17 cellular contexts compared by ENCODE assay signal in the genomic region with DNA sequence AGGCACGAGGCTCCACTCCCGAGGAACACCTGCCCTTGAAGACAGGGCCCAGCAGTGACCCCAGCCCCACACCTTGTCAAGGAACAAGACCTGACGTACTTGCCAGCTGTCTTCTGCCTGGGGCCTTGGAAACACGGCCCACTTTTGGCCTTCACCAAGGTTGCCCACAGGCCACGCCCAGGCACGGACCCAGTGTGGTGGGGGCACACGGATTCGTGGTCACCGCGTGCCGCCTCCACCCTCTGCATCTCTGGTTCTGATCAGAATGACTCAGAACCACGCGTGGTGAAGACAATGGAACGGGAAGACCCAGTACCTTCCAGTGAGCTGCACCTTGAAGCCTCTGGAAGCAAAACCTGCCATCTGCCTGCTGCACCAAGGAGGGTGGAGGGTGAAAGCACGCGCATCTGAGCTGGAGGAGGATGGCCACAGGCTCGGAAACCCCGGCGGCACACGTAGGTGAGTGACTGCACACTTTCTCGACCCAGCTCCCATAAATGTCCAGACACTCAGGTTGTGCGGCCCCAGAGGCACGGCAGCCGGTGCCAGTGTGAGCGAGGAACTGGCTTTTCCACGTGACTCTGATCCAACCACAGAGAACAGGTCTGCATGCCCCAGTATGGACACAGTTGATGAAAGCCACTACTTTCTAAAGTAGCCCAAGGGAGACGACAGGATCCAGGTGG. TPM values are rescaled to one million over a fixed set of nuclear protein-coding genes. Genes with fewer than 3 reads are reported as not detected.
DNase-seq lines count a peak whose midpoint lies in the region; ATAC-seq and TF ChIP-seq lines count a peak whose summit lies in the region.
"Had no signal": no experiment of that assay in that cellular context is flagged by ENCODE, and none has a peak within 500 bp of the region (broad histone marks: within the 10 kb centered on the region; RNA-seq: fewer than 3 reads in every experiment).

No MANE protein-coding gene starts in this region.

- no peak overlapping the region for H3K4ac ChIP-seq in neuronal stem cell (ENCODE audit: low read length)

- no peak overlapping the region for H4K8ac ChIP-seq in neuronal stem cell (ENCODE audit: low read depth, low read length)

- no peak overlapping the region for H2AFZ ChIP-seq in neuronal stem cell (ENCODE audit: low read length)

- H3K27ac Mint-ChIP-seq in IgD-negative memory B cell = peak overlapping the region; percentile 100
- H3K27ac Mint-ChIP-seq in effector memory CD8-positive, alpha-beta T cell = peak overlapping the region; percentile 35 to 68
- H3K27ac Mint-ChIP-seq: HFFc6 had no signal

- no peak overlapping the region for H3K9ac ChIP-seq in neuronal stem cell (ENCODE audit: low read depth, low read length, poor library complexity)
- H3K9ac ChIP-seq: KMS-11 had no signal

- ATAC-seq in effector memory CD8-positive, alpha-beta T cell (replicated peaks) = no peak
- no peak for ATAC-seq in HG02973 (IDR thresholded peaks at IDR 0.05; ENCODE audit: unreplicated experiment)
- ATAC-seq: Panc1, Right ventricle myocardium inferior had no signal

- H3K4me1 ChIP-seq in neuronal stem cell (ENCODE audit: control insufficient read depth in 2 of 2, insufficient read depth in 1 of 2, low read depth in 1 of 2, low read length in 2 of 2) = no peaks in the 10 kb centered on the region

- peaks cover 39 to 82% of the 10 kb centered on the region in 2 donors for H3K36me3 ChIP-seq in neuronal stem cell (replicated peaks in 1 of 2; ENCODE audit: control insufficient read depth in 2 of 2, insufficient read depth in 2 of 2, low read length in 2 of 2)

- no peak overlapping the region for H2BK120ac ChIP-seq in neuronal stem cell (ENCODE audit: low read depth, low read length)

- H3K23ac ChIP-seq in neuronal stem cell (ENCODE audit: low read depth, low read length, poor library complexity) = peak overlapping the region; percentile 68

- H3K27ac ChIP-seq in neuronal stem cell (replicated peaks; ENCODE audit: low read length) = no peak overlapping the region
- H3K27ac ChIP-seq: C4-2B, KMS-11 had no signal

- H3K18ac ChIP-seq in neuronal stem cell (ENCODE audit: low read length) = no peak overlapping the region

- no CpG with 5 or more reads among the region's 27 CpGs for WGBS in neuronal stem cell (ENCODE audit: extremely low coverage in 2 of 2, insufficient read length in 2 of 2, insufficient replicate concordance in 1 of 2), 2 donors

- H3K9me3 ChIP-seq in neuronal stem cell (replicated peaks in 1 of 2; ENCODE audit: control insufficient read depth in 2 of 2, insufficient read depth in 1 of 2, low read depth in 1 of 2, low read length in 2 of 2) = no peaks in the 10 kb centered on the region

- H2AK5ac ChIP-seq in neuronal stem cell (ENCODE audit: low read depth, low read length) = no peak overlapping the region

- peaks cover 48 to 67% (median 61%) of the 10 kb centered on the region in 3 donors for H3K4me1 Mint-ChIP-seq in IgD-negative memory B cell
- H3K4me1 Mint-ChIP-seq in effector memory CD8-positive, alpha-beta T cell (ENCODE audit: low read depth in 2 of 2) = peaks cover 28 to 32% of the 10 kb centered on the region in 2 donors

- H2BK5ac ChIP-seq in neuronal stem cell (ENCODE audit: low read length) = no peak overlapping the region

- H2BK15ac ChIP-seq in neuronal stem cell (ENCODE audit: low read length) = no peak overlapping the region

- TF ChIP-seq CTCF in GM12864 (IDR thresholded peaks at IDR 0.05; ENCODE audit: low read depth, low read length, missing control alignments) = no peak

- H3K27me3 Mint-ChIP-seq in IgD-negative memory B cell = peaks cover 2% of the 10 kb centered on the region
- no peaks in the 10 kb centered on the region for H3K27me3 Mint-ChIP-seq in effector memory CD8-positive, alpha-beta T cell

- peak overlapping the region; percentile 64 for H3K4me3 ChIP-seq in GM12864 (ENCODE audit: low read depth, low read length)
- no peak overlapping the region for H3K4me3 ChIP-seq in neuronal stem cell (ENCODE audit: low read length in 2 of 2)

- H3K4me3 Mint-ChIP-seq in IgD-negative memory B cell = peak overlapping the region; percentile 55 to 94 (median 80)
- no peak overlapping the region for H3K4me3 Mint-ChIP-seq in effector memory CD8-positive, alpha-beta T cell
- H3K4me3 Mint-ChIP-seq: HFFc6 had no signal

- H3K4me2 ChIP-seq in neuronal stem cell (ENCODE audit: insufficient read depth, low read length, poor library complexity, severe bottlenecking) = no peak overlapping the region

- H3K79me1 ChIP-seq in neuronal stem cell (ENCODE audit: low read depth, low read length) = no peaks in the 10 kb centered on the region

- H4K91ac ChIP-seq in neuronal stem cell (ENCODE audit: low read depth, low read length, poor library complexity) = no peak overlapping the region

- no peak overlapping the region for H3K14ac ChIP-seq in neuronal stem cell (ENCODE audit: low read length)

- H3K36me3 Mint-ChIP-seq in IgD-negative memory B cell = peaks cover 11% of the 10 kb centered on the region
- H3K36me3 Mint-ChIP-seq in effector memory CD8-positive, alpha-beta T cell (ENCODE audit: insufficient read depth) = peaks cover 76% of the 10 kb centered on the region

- no peaks in the 10 kb centered on the region for H3K27me3 ChIP-seq in neuronal stem cell (ENCODE audit: control insufficient read depth in 3 of 3, insufficient read depth in 3 of 3, low read depth in 1 of 3, low read length in 3 of 3)

- H2BK12ac ChIP-seq in neuronal stem cell (ENCODE audit: low read length) = no peak overlapping the region

- DNase-seq in GM12864 (ENCODE audit: low read depth) = no peak
- no peak for DNase-seq in effector memory CD8-positive, alpha-beta T cell
- no peak for DNase-seq in neuronal stem cell (ENCODE audit: low spot score)
- DNase-seq in NCI-H2196 treated with DMSO at 0.1 percent for 48 hours (lab: John Stamatoyannopoulos, UW; ENCODE audit: unreplicated experiment) = no peak
- DNase-seq in NCI-H1048 (lab: John Stamatoyannopoulos, UW) = no peak
- DNase-seq: COR-L47, HFFc6, NCI-H1092, NCI-H146, NCI-H2081, NCI-H524 had no signal

- no peaks in the 10 kb centered on the region for H3K9me3 Mint-ChIP-seq in IgD-negative memory B cell
- no peaks in the 10 kb centered on the region for H3K9me3 Mint-ChIP-seq in effector memory CD8-positive, alpha-beta T cell
- H3K9me3 Mint-ChIP-seq: HFFc6 had no signal

RNA-seq across cellular contexts. Expression of a gene that starts 36.5 kb away (rescaled TPM):
- 76.4 TPM for polyA plus RNA-seq in IgD-negative memory B cell
- polyA plus RNA-seq in neuronal stem cell (2013, experiment 1 of 2) = 92.2 TPM
- polyA plus RNA-seq in neuronal stem cell (2013, experiment 2 of 2) = 93.4 TPM

RNA-seq across cellular contexts. Expression of a gene that starts 42.0 kb away (rescaled TPM):
- polyA plus RNA-seq in IgD-negative memory B cell = not detected
- 0.26 TPM for polyA plus RNA-seq in neuronal stem cell (2013, experiment 1 of 2)
- polyA plus RNA-seq in neuronal stem cell (2013, experiment 2 of 2) = 0.15 TPM

Comparison
In these comparisons a context has a peak if more than half of its experiments do, and no peak if none do; other contexts are left out.
1. H3K4me3 Mint-ChIP-seq: peak in IgD-negative memory B cell (4 of 4); none in effector memory CD8-positive, alpha-beta T cell (0 of 2).